Comparison of ENCODE assay signal across 2 cellular contexts in the genomic region with DNA sequence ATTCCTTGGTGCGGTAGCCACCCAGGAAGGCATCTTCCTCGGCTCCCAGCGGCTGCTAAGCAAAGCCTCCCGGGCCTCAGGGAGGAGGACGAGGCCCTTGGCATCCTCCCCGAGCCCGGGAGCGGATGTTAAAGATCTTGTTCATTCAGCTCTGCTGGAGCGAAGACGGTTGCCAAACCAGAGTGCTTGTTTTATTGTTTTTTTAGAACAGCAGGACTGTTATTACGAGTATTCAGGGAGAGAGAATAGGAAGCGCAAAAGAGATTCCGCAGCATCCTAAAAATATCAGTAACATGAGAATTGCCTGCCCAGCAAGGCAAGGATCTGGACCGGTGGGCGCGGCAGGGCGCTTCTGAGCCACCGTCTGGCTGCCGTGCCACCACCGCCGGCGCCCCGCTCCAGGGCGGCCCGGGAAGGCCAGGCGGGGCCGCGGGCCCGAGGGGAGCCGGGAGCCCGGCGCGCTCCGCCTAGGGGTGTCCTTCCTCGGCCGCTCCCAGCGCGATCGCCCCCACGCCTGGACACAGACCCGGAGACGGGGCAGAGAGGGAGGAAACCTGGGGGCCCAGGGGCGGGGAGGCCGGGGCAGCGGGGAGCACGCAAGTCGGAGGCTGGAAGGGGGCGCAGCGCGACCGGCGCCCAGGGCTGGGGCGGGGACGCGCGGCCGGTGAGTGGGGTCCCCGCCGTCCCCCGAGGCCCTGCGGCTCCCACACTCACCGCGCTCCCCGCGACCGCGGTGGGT.
TF ChIP-seq lines count a peak whose summit lies in the region.

No MANE protein-coding gene starts in this region.

TF ChIP-seq in SK-N-SH, 30 proteins besides CTCF, POLR2A, EP300 and RAD21:
- TF ChIP-seq NFIC (IDR thresholded peaks at IDR 0.05; ENCODE audit: borderline replicate concordance) (0 out of 2 replicates have a peak, but pooled peaks have one; percentile 20), TCF12 (IDR thresholded peaks at IDR 0.05) (peak; percentile 0; the same call in 1 of the 2 replicates), JUND (IDR thresholded peaks at IDR 0.05) (no peak), EZH2phosphoT487 (IDR thresholded peaks at IDR 0.05; ENCODE audit: borderline replicate concordance, low read depth) (peak; percentile 74; the same call in 1 of the 2 replicates), SIN3A (IDR thresholded peaks at IDR 0.05; ENCODE audit: borderline replicate concordance, low read depth, low read length) (no peak)

TF ChIP-seq in H1, 55 proteins besides CTCF, POLR2A, EP300 and RAD21:
- TF ChIP-seq PHF8 (conservative IDR thresholded peaks at IDR 0.05; ENCODE audit: low read depth, low read length) (0 out of 2 replicates have a peak, but pooled peaks have one; percentile 33), POU5F1 (IDR thresholded peaks at IDR 0.05; ENCODE audit: low read depth, low read length) (no peak), CREB1 (IDR thresholded peaks at IDR 0.05) (no peak), SUZ12 (IDR thresholded peaks at IDR 0.05; ENCODE audit: low read length) (peak; percentile 51), KDM4A (IDR thresholded peaks at IDR 0.05; ENCODE audit: low read depth, low read length, severe bottlenecking) (peak; percentile 64)
